18 cellular contexts compared by ENCODE assay signal in the genomic region with DNA sequence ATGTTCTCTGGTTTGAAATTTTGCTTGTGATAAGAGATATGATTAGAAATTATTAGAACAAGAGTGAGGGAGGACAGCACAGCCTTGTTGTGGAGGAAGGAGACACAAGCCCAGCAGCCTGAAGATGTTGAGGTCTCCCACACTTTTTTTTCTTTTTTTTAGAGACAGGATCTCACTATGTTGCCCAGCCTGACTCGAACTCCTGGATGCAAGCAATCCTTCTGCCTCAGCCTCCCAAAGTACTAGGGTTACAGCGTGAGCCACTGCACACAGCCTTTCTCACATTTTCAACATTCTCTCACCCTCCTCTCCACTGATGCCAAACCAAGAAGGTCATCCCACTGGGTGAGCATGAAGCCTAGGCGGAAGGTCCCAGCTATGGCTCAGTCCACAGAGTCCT. TPM values are rescaled to one million over a fixed set of nuclear protein-coding genes. Genes with fewer than 3 reads are reported as not detected.
"Had no signal": no experiment of that assay in that cellular context is flagged by ENCODE, and none has a peak within 500 bp of the region (broad histone marks: within the 10 kb centered on the region; RNA-seq: fewer than 3 reads in every experiment).

No MANE protein-coding gene starts in this region.

- ATAC-seq: activated naive CD8-positive, alpha-beta T cell treated with anti-CD3 and anti-CD28 coated beads, Interleukin-2, amount 50 U/mL, for 24 hours; T-cell had no signal

- H3K4me1 ChIP-seq: ascending aorta had no signal

- H3K4me3 ChIP-seq: ascending aorta, ovary, skin epidermis, thoracic aorta had no signal

- FAIRE-seq: bronchial epithelial cell, frontal cortex, urothelium cell line had no signal

- H3K27me3 Mint-ChIP-seq: activated naive CD8-positive, alpha-beta T cell treated with anti-CD3 and anti-CD28 coated beads, Interleukin-2, amount 50 U/mL, for 24 hours had no signal

- DNase-seq: activated CD4-positive, alpha-beta T cell treated with anti-CD3 and anti-CD28 coated beads, Interleukin-2, amount 50 U/mL, for 48 hours; activated naive CD4-positive, alpha-beta T cell treated with anti-CD3 and anti-CD28 coated beads for 36 hours; activated naive CD8-positive, alpha-beta T cell treated with anti-CD3 and anti-CD28 coated beads, Interleukin-2, amount 50 U/mL, for 24 hours; effector memory CD4-positive, alpha-beta T cell; head of caudate nucleus; immature natural killer cell; ovary; T-cell; T1000 had no signal

- H3K27me3 ChIP-seq: ascending aorta, ovary had no signal

- H3K9me3 Mint-ChIP-seq: activated naive CD4-positive, alpha-beta T cell treated with anti-CD3 and anti-CD28 coated beads for 36 hours; activated naive CD8-positive, alpha-beta T cell treated with anti-CD3 and anti-CD28 coated beads, Interleukin-2, amount 50 U/mL, for 24 hours; activated T-helper 2 cell treated with anti-CD3 and anti-CD28 coated beads, Interferon-gamma antibody, Interleukin-2, Interleukin-4, amounts not matched to agents 10 μg/mL and 5 μg/mL and 100 μg/mL, durations not matched to agents 14 hours and 24 hours and 36 hours; dendritic cell treated with granulocyte-macrophage colony-stimulating factor and Interleukin-4, amounts not matched to agents 40 ng/mL and 50 ng/mL, for 4 days; immature natural killer cell; T-cell had no signal

- H3K36me3 Mint-ChIP-seq: immature natural killer cell, T-cell had no signal

- H3K4me1 Mint-ChIP-seq: immature natural killer cell had no signal

- H3K4me3 Mint-ChIP-seq: activated naive CD4-positive, alpha-beta T cell treated with anti-CD3 and anti-CD28 coated beads for 36 hours; activated naive CD8-positive, alpha-beta T cell treated with anti-CD3 and anti-CD28 coated beads, Interleukin-2, amount 50 U/mL, for 24 hours; dendritic cell treated with granulocyte-macrophage colony-stimulating factor and Interleukin-4, amounts not matched to agents 40 ng/mL and 50 ng/mL, for 4 days; immature natural killer cell; T-cell had no signal

- H3K36me3 ChIP-seq: ascending aorta, ovary, thoracic aorta had no signal

- H3K27ac Mint-ChIP-seq: activated naive CD4-positive, alpha-beta T cell treated with anti-CD3 and anti-CD28 coated beads for 36 hours; activated naive CD8-positive, alpha-beta T cell treated with anti-CD3 and anti-CD28 coated beads, Interleukin-2, amount 50 U/mL, for 24 hours; activated T-helper 2 cell treated with anti-CD3 and anti-CD28 coated beads, Interferon-gamma antibody, Interleukin-2, Interleukin-4, amounts not matched to agents 10 μg/mL and 5 μg/mL and 100 μg/mL, durations not matched to agents 14 hours and 24 hours and 36 hours; dendritic cell treated with granulocyte-macrophage colony-stimulating factor and Interleukin-4, amounts not matched to agents 40 ng/mL and 50 ng/mL, for 4 days; immature natural killer cell; T-cell had no signal

- H3K9me3 ChIP-seq: ascending aorta, ovary, thoracic aorta had no signal

- H3K27ac ChIP-seq: ascending aorta, epithelial cell of prostate, ovary, skin epidermis, thoracic aorta had no signal

RNA-seq across cellular contexts. Expression of a gene that starts 4.9 kb away (rescaled TPM):
- total RNA-seq: frontal cortex had no signal
- polyA plus RNA-seq: immature natural killer cell had no signal
